ENCODE assay signal across 19 cellular contexts in the genomic region with DNA sequence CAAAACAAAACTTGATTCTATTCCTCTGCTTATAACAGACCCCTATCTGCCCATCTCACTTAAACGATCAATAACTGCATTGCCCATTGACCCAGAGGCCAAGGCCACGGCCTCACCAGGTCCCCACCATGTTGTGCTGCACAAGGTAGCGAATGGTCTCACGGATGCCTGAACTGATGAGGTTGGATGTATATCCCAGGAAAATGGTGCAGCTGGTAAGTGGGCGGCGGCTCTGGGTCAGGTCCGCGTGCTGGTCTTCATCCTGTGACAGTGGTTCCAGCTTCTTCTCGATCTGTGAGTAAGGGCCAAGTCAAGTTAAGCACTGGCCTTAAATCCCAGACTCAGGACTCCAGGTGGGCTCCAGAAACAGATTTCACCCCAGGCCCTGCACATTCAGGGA. TPM values are rescaled to one million over a fixed set of nuclear protein-coding genes. Genes with fewer than 3 reads are reported as not detected.
DNase-seq lines count a peak whose midpoint lies in the region; ATAC-seq, FAIRE-seq and TF ChIP-seq lines count a peak whose summit lies in the region.
"Had no signal": no experiment of that assay in that cellular context is flagged by ENCODE, and none has a peak within 500 bp of the region (broad histone marks: within the 10 kb centered on the region; RNA-seq: fewer than 3 reads in every experiment).

No MANE protein-coding gene starts in this region.

- H3K9me3 Mint-ChIP-seq in T-helper 2 cell treated with Interferon-gamma antibody and Interleukin-4, amounts not matched to agents 5 μg/mL and 100 μg/mL, for 36 hours, result no peaks in the 10 kb centered on the region
- no peaks in the 10 kb centered on the region for H3K9me3 Mint-ChIP-seq in neural crest cell

- CTCF ChIA-PET in GM12878 (lab: Yijun Ruan, JAX), result interaction anchor here (1.2 to 1.5 kb wide), 2 partner anchors 40 to 116 kb away, joined by 3 read pairs; no protein-coding TSS in a partner anchor

- H4K20me1 ChIP-seq in Karpas-422 (ENCODE audit: insufficient read depth, low read depth, low read length), result no peaks in the 10 kb centered on the region
- H4K20me1 ChIP-seq in GM12878 (ENCODE audit: control insufficient read depth, insufficient read depth), result no peaks in the 10 kb centered on the region; the same call in 1 of the 2 replicates

- no peaks in the 10 kb centered on the region for H3K27me3 Mint-ChIP-seq in T-helper 2 cell treated with Interferon-gamma antibody and Interleukin-4, amounts not matched to agents 5 μg/mL and 100 μg/mL, for 36 hours (ENCODE audit: low read depth)
- peaks cover 7% of the 10 kb centered on the region for H3K27me3 Mint-ChIP-seq in neural crest cell (ENCODE audit: low read depth)

- H2AFZ ChIP-seq in Karpas-422 (ENCODE audit: low read length), result no peak overlapping the region
- no peak overlapping the region for H2AFZ ChIP-seq in GM12878 (ENCODE audit: control insufficient read depth, low read depth, low read length)

- peak overlapping the region; percentile 93 for H3K4me3 Mint-ChIP-seq in T-helper 2 cell treated with Interferon-gamma antibody and Interleukin-4, amounts not matched to agents 5 μg/mL and 100 μg/mL, for 36 hours
- H3K4me3 Mint-ChIP-seq in neural crest cell, result peak overlapping the region; percentile 70

- H3K9me2 ChIP-seq in Karpas-422 (replicated peaks; ENCODE audit: insufficient read depth, low read length), result no peaks in the 10 kb centered on the region

- ATAC-seq in GM12878 (no peak), lower lobe of right lung (no peak), GM21515 (IDR thresholded peaks at IDR 0.05; ENCODE audit: unreplicated experiment) (no peak)
- ATAC-seq: gastroesophageal sphincter had no signal

- no peak for TF ChIP-seq RAD21 in GM12878 (IDR thresholded peaks at IDR 0.05; ENCODE audit: insufficient read depth, low read depth, low read length)

- peaks cover 6% of the 10 kb centered on the region for H3K4me1 ChIP-seq in Karpas-422 (ENCODE audit: low read length)
- H3K4me1 ChIP-seq in GM12878 (ENCODE audit: control insufficient read depth, insufficient read depth, low read length), result peaks cover 4% of the 10 kb centered on the region; the same call in 1 of the 2 replicates
- H3K4me1 ChIP-seq in sigmoid colon, result peaks cover 0 to 27% (median 17%) of the 10 kb centered on the region in 4 donors
- H3K4me1 ChIP-seq in lower lobe of right lung, result peaks cover 20% of the 10 kb centered on the region

- H3K36me3 ChIP-seq in Karpas-422 (ENCODE audit: insufficient read depth, low read length) (peaks cover 23% of the 10 kb centered on the region), GM12878 (ENCODE audit: control insufficient read depth in 2 of 2, insufficient read depth in 2 of 2, low read length in 1 of 2) (peaks cover 23 to 26% of the 10 kb centered on the region in 2 experiments), sigmoid colon (peaks cover 28 to 51% (median 37%) of the 10 kb centered on the region in 4 donors), lower lobe of right lung (peaks cover 51% of the 10 kb centered on the region)

- H3K4me3 ChIP-seq in Karpas-422 (ENCODE audit: low read length) (peak overlapping the region; percentile 55; the same call in 1 of the 2 replicates), GM12878 (peak overlapping the region; percentile 99; the same call in 1 of the 2 replicates), sigmoid colon (no peak overlapping the region), lower lobe of right lung (no peak overlapping the region)

- no peak overlapping the region for H3K27ac ChIP-seq in Karpas-422 (ENCODE audit: low read length)
- H3K27ac ChIP-seq in GM12878 (ENCODE audit: control insufficient read depth, insufficient read depth), result no peak overlapping the region
- no peak overlapping the region for H3K27ac ChIP-seq in sigmoid colon
- no peak overlapping the region for H3K27ac ChIP-seq in lower lobe of right lung

- RAD21 ChIA-PET in GM12878 (lab: Charles Lee; ENCODE audit: unreplicated experiment), result no interaction called here

- no peak overlapping the region for H3K27ac Mint-ChIP-seq in T-helper 2 cell treated with Interferon-gamma antibody and Interleukin-4, amounts not matched to agents 5 μg/mL and 100 μg/mL, for 36 hours
- no peak overlapping the region for H3K27ac Mint-ChIP-seq in neural crest cell (ENCODE audit: unreplicated experiment)

- in situ Hi-C loops in GM12878 (cut with MboI), result no loop called here

- peaks cover 16% of the 10 kb centered on the region for H3K4me1 Mint-ChIP-seq in T-helper 2 cell treated with Interferon-gamma antibody and Interleukin-4, amounts not matched to agents 5 μg/mL and 100 μg/mL, for 36 hours (ENCODE audit: low read depth)
- H3K4me1 Mint-ChIP-seq in neural crest cell, result peaks cover 16% of the 10 kb centered on the region

- no TSS peak for BruUV-seq in GM12878 (replicated peaks; lab: Mats Ljungman, UMichigan)

- H3K4me2 ChIP-seq in Karpas-422 (ENCODE audit: low read depth, low read length, poor library complexity, severe bottlenecking) (peak overlapping the region; percentile 60), GM12878 (ENCODE audit: control insufficient read depth, insufficient read depth) (peak overlapping the region; percentile 56; the same call in 1 of the 2 replicates)

- H3K9ac ChIP-seq in Karpas-422 (ENCODE audit: low read length) (peak overlapping the region; percentile 43), GM12878 (ENCODE audit: control insufficient read depth, insufficient read depth, low read length) (no peak overlapping the region)

- SMC1A ChIA-PET in GM12878 (lab: Charles Lee; ENCODE audit: uncharacterized antibody, unreplicated experiment), result interaction anchor here (0.9 kb wide), 1 partner anchor 52 kb away, joined by 3 read pairs; no protein-coding TSS in a partner anchor

- no peak for TF ChIP-seq EP300 in GM12878 (IDR thresholded peaks at IDR 0.05; ENCODE audit: borderline replicate concordance in 1 of 2, control insufficient read depth in 1 of 2, low read depth in 2 of 2, low read length in 2 of 2)
- TF ChIP-seq EP300 in sigmoid colon (IDR thresholded peaks at IDR 0.05), result no peak

- DNase-seq in T-helper 2 cell treated with Interferon-gamma antibody and Interleukin-4, amounts not matched to agents 5 μg/mL and 100 μg/mL, for 36 hours (ENCODE audit: low spot score), result no peak
- DNase-seq in T-helper 2 cell (no peak), Karpas-422 (no peak), GM12878 (ENCODE audit: low read depth, low spot score) (no peak), neural crest cell (ENCODE audit: low read depth, low spot score) (no peak), sigmoid colon (no peak), lower lobe of right lung (no peak)
- DNase-seq: amniotic stem cell, DMS79 treated with DMSO at 0.1 percent for 48 hours, dorsolateral prefrontal cortex, NCI-H187, NCI-H82, transverse colon had no signal

- H3K9me3 ChIP-seq in Karpas-422 (ENCODE audit: low read length) (no peaks in the 10 kb centered on the region), GM12878 (replicated peaks; ENCODE audit: control insufficient read depth, insufficient read depth, low read length) (no peaks in the 10 kb centered on the region), sigmoid colon (no peaks in the 10 kb centered on the region), lower lobe of right lung (no peaks in the 10 kb centered on the region)
- H3K9me3 ChIP-seq: gastroesophageal sphincter, transverse colon had no signal

- WGBS in GM12878 (ENCODE audit: insufficient coverage, insufficient replicate concordance, low lambda C conversion rate, missing lambda C conversion rate), result 93% methylated on average over 9 of the region's 9 CpGs
- WGBS in sigmoid colon, 2 donors, result 94 to 95% methylated on average over 9 of the region's 9 CpGs

- no peak for TF ChIP-seq POLR2A in GM12878 (IDR thresholded peaks at IDR 0.05; ENCODE audit: low read depth, low read length)
- TF ChIP-seq POLR2A in sigmoid colon (IDR thresholded peaks at IDR 0.05), result no peak

- H3K27me3 ChIP-seq in Karpas-422 (ENCODE audit: low read length), result no peaks in the 10 kb centered on the region
- no peaks in the 10 kb centered on the region for H3K27me3 ChIP-seq in GM12878 (replicated peaks in 1 of 2; ENCODE audit: control insufficient read depth in 2 of 2, insufficient read depth in 2 of 2, low read length in 1 of 2)
- no peaks in the 10 kb centered on the region for H3K27me3 ChIP-seq in sigmoid colon
- H3K27me3 ChIP-seq in lower lobe of right lung (ENCODE audit: low read depth), result no peaks in the 10 kb centered on the region
- H3K27me3 ChIP-seq: dorsolateral prefrontal cortex, gastroesophageal sphincter, transverse colon had no signal

- POLR2A ChIA-PET in GM12878 (lab: Charles Lee), result no interaction called here

- TF ChIP-seq CTCF in GM12878 (IDR thresholded peaks at IDR 0.05 in 2 of 3, conservative IDR thresholded peaks at IDR 0.05 in 1 of 3; ENCODE audit: control insufficient read depth in 2 of 3, extremely low read depth in 1 of 3, insufficient read depth in 1 of 3, low read depth in 3 of 3, low read length in 3 of 3) (no peak), neural crest cell (conservative IDR thresholded peaks at IDR 0.05) (no peak), sigmoid colon (IDR thresholded peaks at IDR 0.05) (no peak), lower lobe of right lung (IDR thresholded peaks at IDR 0.05) (no peak)

- H3K36me3 Mint-ChIP-seq in T-helper 2 cell treated with Interferon-gamma antibody and Interleukin-4, amounts not matched to agents 5 μg/mL and 100 μg/mL, for 36 hours (ENCODE audit: low read depth), result peaks cover 33% of the 10 kb centered on the region
- peaks cover 14% of the 10 kb centered on the region for H3K36me3 Mint-ChIP-seq in neural crest cell (ENCODE audit: low read depth)

- H3K79me2 ChIP-seq in Karpas-422 (ENCODE audit: low read length) (peaks cover 23% of the 10 kb centered on the region), GM12878 (ENCODE audit: control insufficient read depth, insufficient read depth, low read length) (peaks cover 9% of the 10 kb centered on the region)

- no peak for FAIRE-seq in GM12878 (lab: Jason Lieb, UNC)
- FAIRE-seq: A204.1 had no signal

- intact Hi-C loops in GM12878 (cut with micrococcal nuclease; ENCODE audit: unreplicated experiment), result no loop called here
- intact Hi-C loops in sigmoid colon (cut with DNase I), result loop anchor here (2.0 kb wide), 1 partner anchor 43 kb away; a partner anchor contains a TSS
- intact Hi-C loops in lower lobe of right lung (cut with DNase I), result no loop called here

RNA-seq across cellular contexts. Expression of a gene that starts 1.6 kb away (rescaled TPM):
- total RNA-seq in Karpas-422 (2014; rRNA removed; shearing (Covaris generic); ENCODE audit: low replicate concordance), result 62.2 and 90.8 TPM in 2 replicates
- 133 and 159 TPM in 2 replicates for total RNA-seq in GM12878 (2013; cell fraction: nucleolus; rRNA removed)
- total RNA-seq in GM12878 (2014; rRNA removed) (89.6 and 94.9 TPM in 2 replicates), GM12878 (2014; rRNA removed; fragmentation: Illumina TruSeq; extraction: Trizol) (56.6 and 58.8 TPM in 2 replicates), GM12878 (2021) (87.2 and 90.4 TPM in 2 replicates), neural crest cell (98.8 and 106 TPM in 2 replicates), sigmoid colon (100 to 1,000 TPM; 105 to 160 (median 136) TPM), lower lobe of right lung (77.0 TPM)
- 61.2 TPM for polyA plus RNA-seq in GM12878 (2011; ENCODE audit: low read depth)
- polyA plus RNA-seq in GM12878 (2011; rRNA removed) (74.4 and 104 TPM in 2 replicates), GM12878 (2014; fragmentation: Illumina TruSeq; extraction: Trizol) (57.8 and 64.6 TPM in 2 replicates), GM12878 (2014; fragmentation: Nextera tagmentation; extraction: Ambion mirVana) (10 to 100 TPM; 36.4 to 76.0 TPM), GM12878 (2014; rRNA removed) (95.2 and 102 TPM in 2 replicates), GM12878 (2016; fragmentation: Nextera tagmentation; extraction: Ambion mirVana) (10 to 100 TPM; 81.8 to 84.9 TPM), sigmoid colon (10 to 100 TPM; 60.3 to 74.1 (median 73.3) TPM)
- 116 and 136 TPM in 2 replicates for polyA plus RNA-seq in GM12878 (2011; cell fraction: cytosol; rRNA removed)
- 269 and 288 TPM in 2 replicates for polyA plus RNA-seq in GM12878 (2011; cell fraction: nucleus; rRNA removed)
- polyA plus RNA-seq in GM12878 (2012), result 105 TPM in 2 replicates
- 84.7 and 102 TPM in 2 replicates for polyA minus RNA-seq in GM12878 (2011; rRNA and poly(A)+ RNA removed)
- 35.1 and 45.0 TPM in 2 replicates for polyA minus RNA-seq in GM12878 (2011; cell fraction: cytosol; rRNA and poly(A)+ RNA removed)
- polyA minus RNA-seq in GM12878 (2011; cell fraction: nucleus; rRNA and poly(A)+ RNA removed), result 49.7 and 75.8 TPM in 2 replicates

RNA-seq across cellular contexts. Expression of a gene that starts 7.8 kb away (rescaled TPM):
- total RNA-seq in Karpas-422 (2014; rRNA removed; shearing (Covaris generic); ENCODE audit: low replicate concordance), result not detected in 2 replicates
- total RNA-seq in GM12878 (2013; cell fraction: nucleolus; rRNA removed), result not detected in 2 replicates
- total RNA-seq in GM12878 (2014; rRNA removed) (not detected in 2 replicates), GM12878 (2014; rRNA removed; fragmentation: Illumina TruSeq; extraction: Trizol) (not detected in 2 replicates), GM12878 (2021) (not detected in 2 replicates), neural crest cell (not detected in 2 replicates), sigmoid colon (not detected), lower lobe of right lung (not detected)
- polyA plus RNA-seq in GM12878 (2011; ENCODE audit: low read depth), result not detected
- polyA plus RNA-seq in GM12878 (2011; rRNA removed) (not detected in 2 replicates), GM12878 (2014; fragmentation: Illumina TruSeq; extraction: Trizol) (not detected in 2 replicates), GM12878 (2014; fragmentation: Nextera tagmentation; extraction: Ambion mirVana) (not detected), GM12878 (2014; rRNA removed) (not detected in 2 replicates), GM12878 (2016; fragmentation: Nextera tagmentation; extraction: Ambion mirVana) (not detected), sigmoid colon (not detected)
- polyA plus RNA-seq in GM12878 (2011; cell fraction: cytosol; rRNA removed), result not detected in 2 replicates
- polyA plus RNA-seq in GM12878 (2011; cell fraction: nucleus; rRNA removed), result not detected in 2 replicates
- 0.42 TPM in 1 of 2 replicates, not detected in the other for polyA plus RNA-seq in GM12878 (2012)
- polyA minus RNA-seq in GM12878 (2011; rRNA and poly(A)+ RNA removed), result not detected in 2 replicates
- polyA minus RNA-seq in GM12878 (2011; cell fraction: cytosol; rRNA and poly(A)+ RNA removed), result not detected in 2 replicates
- not detected in 2 replicates for polyA minus RNA-seq in GM12878 (2011; cell fraction: nucleus; rRNA and poly(A)+ RNA removed)
- total RNA-seq: dorsolateral prefrontal cortex, gastroesophageal sphincter, kidney epithelial cell, SK-MEL-5, skeletal muscle tissue, transverse colon had no signal

RNA-seq across cellular contexts. Expression of a gene that starts 13.4 kb away (rescaled TPM):
- total RNA-seq in Karpas-422 (2014; rRNA removed; shearing (Covaris generic); ENCODE audit: low replicate concordance), result 13.3 and 16.5 TPM in 2 replicates
- 7.7 and 7.8 TPM in 2 replicates for total RNA-seq in GM12878 (2013; cell fraction: nucleolus; rRNA removed)
- total RNA-seq in GM12878 (2014; rRNA removed), result 12.2 and 14.0 TPM in 2 replicates
- 6.7 and 9.1 TPM in 2 replicates for total RNA-seq in GM12878 (2014; rRNA removed; fragmentation: Illumina TruSeq; extraction: Trizol)
- 16.0 TPM in 2 replicates for total RNA-seq in GM12878 (2021)
- polyA plus RNA-seq in GM12878 (2011; ENCODE audit: low read depth), result 4.2 TPM
- polyA plus RNA-seq in GM12878 (2011; rRNA removed), result 5.4 and 7.6 TPM in 2 replicates
- 14.3 and 18.0 TPM in 2 replicates for polyA plus RNA-seq in GM12878 (2011; cell fraction: cytosol; rRNA removed)
- polyA plus RNA-seq in GM12878 (2011; cell fraction: nucleus; rRNA removed), result 13.0 and 16.6 TPM in 2 replicates
- 10.8 and 11.9 TPM in 2 replicates for polyA plus RNA-seq in GM12878 (2012)
- 2.2 and 4.5 TPM in 2 replicates for polyA plus RNA-seq in GM12878 (2014; fragmentation: Illumina TruSeq; extraction: Trizol)
- polyA plus RNA-seq in GM12878 (2014; fragmentation: Nextera tagmentation; extraction: Ambion mirVana), result 1 to 10 TPM in 1 of 2 experiments, under 1 TPM in 1; 0.58 to 2.3 TPM
- polyA plus RNA-seq in GM12878 (2014; rRNA removed), result 12.6 and 16.5 TPM in 2 replicates
- polyA plus RNA-seq in GM12878 (2016; fragmentation: Nextera tagmentation; extraction: Ambion mirVana), result 10 to 100 TPM; 15.0 to 17.7 TPM
- polyA minus RNA-seq in GM12878 (2011; rRNA and poly(A)+ RNA removed), result 6.4 and 14.4 TPM in 2 replicates
- polyA minus RNA-seq in GM12878 (2011; cell fraction: cytosol; rRNA and poly(A)+ RNA removed), result 4.8 TPM in 2 replicates
- polyA minus RNA-seq in GM12878 (2011; cell fraction: nucleus; rRNA and poly(A)+ RNA removed), result 7.0 and 9.9 TPM in 2 replicates
- 19.0 and 19.9 TPM in 2 replicates for total RNA-seq in neural crest cell
- 10 to 100 TPM in 2 of 4 donors, 1 to 10 TPM in 2; 7.8 to 11.7 (median 10.0) TPM for total RNA-seq in sigmoid colon
- polyA plus RNA-seq in sigmoid colon, result 10 to 100 TPM in 2 of 3 donors, 1 to 10 TPM in 1; 8.3 to 13.4 (median 12.6) TPM
- total RNA-seq in lower lobe of right lung, result 8.6 TPM

RNA-seq across cellular contexts. Expression of a gene that starts 13.5 kb away (rescaled TPM):
- 77.2 and 94.3 TPM in 2 replicates for total RNA-seq in Karpas-422 (2014; rRNA removed; shearing (Covaris generic); ENCODE audit: low replicate concordance)
- total RNA-seq in GM12878 (2013; cell fraction: nucleolus; rRNA removed), result 162 and 181 TPM in 2 replicates
- total RNA-seq in GM12878 (2014; rRNA removed) (132 and 149 TPM in 2 replicates), GM12878 (2014; rRNA removed; fragmentation: Illumina TruSeq; extraction: Trizol) (58.4 and 63.5 TPM in 2 replicates), GM12878 (2021) (209 and 224 TPM in 2 replicates), neural crest cell (99.8 and 103 TPM in 2 replicates), sigmoid colon (10 to 100 TPM; 41.1 to 75.6 (median 63.8) TPM), lower lobe of right lung (251 TPM)
- polyA plus RNA-seq in GM12878 (2011; ENCODE audit: low read depth), result 89.4 TPM
- polyA plus RNA-seq in GM12878 (2011; rRNA removed) (18.2 and 48.7 TPM in 2 replicates), GM12878 (2014; fragmentation: Illumina TruSeq; extraction: Trizol) (29.5 and 60.4 TPM in 2 replicates), GM12878 (2014; fragmentation: Nextera tagmentation; extraction: Ambion mirVana) (10 to 100 TPM in 1 of 2 experiments, 1 to 10 TPM in 1; 7.6 to 33.6 TPM), GM12878 (2014; rRNA removed) (99.2 and 104 TPM in 2 replicates), GM12878 (2016; fragmentation: Nextera tagmentation; extraction: Ambion mirVana) (100 to 1,000 TPM; 118 to 133 TPM), sigmoid colon (10 to 100 TPM; 26.4 to 68.1 (median 31.0) TPM)
- polyA plus RNA-seq in GM12878 (2011; cell fraction: cytosol; rRNA removed), result 68.0 and 71.7 TPM in 2 replicates
- 211 and 224 TPM in 2 replicates for polyA plus RNA-seq in GM12878 (2011; cell fraction: nucleus; rRNA removed)
- polyA plus RNA-seq in GM12878 (2012), result 170 and 173 TPM in 2 replicates
- polyA minus RNA-seq in GM12878 (2011; rRNA and poly(A)+ RNA removed), result 42.5 and 75.7 TPM in 2 replicates
- 38.0 and 58.0 TPM in 2 replicates for polyA minus RNA-seq in GM12878 (2011; cell fraction: cytosol; rRNA and poly(A)+ RNA removed)
- 61.4 and 110 TPM in 2 replicates for polyA minus RNA-seq in GM12878 (2011; cell fraction: nucleus; rRNA and poly(A)+ RNA removed)

RNA-seq across cellular contexts. Expression of a gene that starts 16.4 kb away (rescaled TPM):
- 2.1 and 12.8 TPM in 2 replicates for total RNA-seq in Karpas-422 (2014; rRNA removed; shearing (Covaris generic); ENCODE audit: low replicate concordance)
- 5.6 and 6.0 TPM in 2 replicates for total RNA-seq in GM12878 (2013; cell fraction: nucleolus; rRNA removed)
- total RNA-seq in GM12878 (2014; rRNA removed), result 11.8 and 14.8 TPM in 2 replicates
- 3.7 and 4.0 TPM in 2 replicates for total RNA-seq in GM12878 (2014; rRNA removed; fragmentation: Illumina TruSeq; extraction: Trizol)
- total RNA-seq in GM12878 (2021), result 10.4 and 12.8 TPM in 2 replicates
- polyA plus RNA-seq in GM12878 (2011; ENCODE audit: low read depth), result 1.5 TPM
- polyA plus RNA-seq in GM12878 (2011; rRNA removed), result 1.8 and 4.3 TPM in 2 replicates
- polyA plus RNA-seq in GM12878 (2011; cell fraction: cytosol; rRNA removed), result 9.8 and 16.0 TPM in 2 replicates
- 19.8 and 24.5 TPM in 2 replicates for polyA plus RNA-seq in GM12878 (2011; cell fraction: nucleus; rRNA removed)
- polyA plus RNA-seq in GM12878 (2012), result 4.7 and 4.9 TPM in 2 replicates
- polyA plus RNA-seq in GM12878 (2014; fragmentation: Illumina TruSeq; extraction: Trizol), result 0.16 and 1.5 TPM in 2 replicates
- polyA plus RNA-seq in GM12878 (2014; fragmentation: Nextera tagmentation; extraction: Ambion mirVana), result 1 to 10 TPM in 1 of 2 experiments, under 1 TPM in 1; 0.21 to 1.1 TPM
- 13.7 and 14.4 TPM in 2 replicates for polyA plus RNA-seq in GM12878 (2014; rRNA removed)
- polyA plus RNA-seq in GM12878 (2016; fragmentation: Nextera tagmentation; extraction: Ambion mirVana), result 10 to 100 TPM; 13.3 to 13.7 TPM
- polyA minus RNA-seq in GM12878 (2011; rRNA and poly(A)+ RNA removed), result 3.2 and 7.6 TPM in 2 replicates
- 3.1 and 4.8 TPM in 2 replicates for polyA minus RNA-seq in GM12878 (2011; cell fraction: cytosol; rRNA and poly(A)+ RNA removed)
- polyA minus RNA-seq in GM12878 (2011; cell fraction: nucleus; rRNA and poly(A)+ RNA removed), result 3.4 and 6.9 TPM in 2 replicates
- 15.9 and 16.0 TPM in 2 replicates for total RNA-seq in neural crest cell
- 1 to 10 TPM; 3.6 to 6.4 (median 4.5) TPM for total RNA-seq in sigmoid colon
- 10 to 100 TPM in 1 of 3 donors, 1 to 10 TPM in 2; 6.2 to 10.8 (median 7.8) TPM for polyA plus RNA-seq in sigmoid colon
- total RNA-seq in lower lobe of right lung, result 6.0 TPM

Comparison
In these comparisons a context has a peak if more than half of its experiments do, and no peak if none do; other contexts are left out.
1. H3K4me3 ChIP-seq: peak in Karpas-422 (single experiment) and GM12878 (single experiment); none in sigmoid colon (0 of 4) and lower lobe of right lung (single experiment).